ENCODE assay signal across 9 cellular contexts in the genomic region with DNA sequence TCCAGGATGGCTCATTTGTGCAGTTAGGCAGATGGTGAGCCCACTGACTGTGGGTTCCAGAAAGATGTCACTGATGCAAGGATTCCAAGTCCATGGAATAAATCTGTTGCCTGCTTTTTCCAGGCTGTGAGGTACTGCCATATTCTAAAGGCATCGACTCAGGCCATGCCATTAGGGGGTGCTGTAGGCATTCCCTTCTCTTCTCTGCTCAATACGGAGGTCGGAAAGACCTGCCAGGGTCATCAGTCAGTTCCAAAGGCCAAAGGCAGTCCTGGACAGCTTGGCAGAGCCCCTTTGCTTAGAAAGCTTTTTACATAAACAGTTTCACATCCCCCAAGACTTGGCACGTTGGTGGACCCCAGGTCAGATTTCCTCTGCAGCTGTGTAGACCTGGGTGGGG.
DNase-seq lines count a peak whose midpoint lies in the region; ATAC-seq and TF ChIP-seq lines count a peak whose summit lies in the region.
"Had no signal": no experiment of that assay in that cellular context is flagged by ENCODE, and none has a peak within 500 bp of the region (broad histone marks: within the 10 kb centered on the region; RNA-seq: fewer than 3 reads in every experiment).

No MANE protein-coding gene starts in this region.

- no peak overlapping the region for H3K4me3 Mint-ChIP-seq in nephron progenitor cell
- H3K4me3 Mint-ChIP-seq: immature natural killer cell had no signal

- H3K27ac Mint-ChIP-seq in nephron progenitor cell: no peak overlapping the region

- H3K9me3 Mint-ChIP-seq in nephron progenitor cell: no peaks in the 10 kb centered on the region
- H3K9me3 Mint-ChIP-seq: immature natural killer cell had no signal

- peak; percentile 6 for DNase-seq in activated naive CD4-positive, alpha-beta T cell treated with Interleukin-2 at 50 U/mL for 16 hours
- DNase-seq in activated naive CD4-positive, alpha-beta T cell (lab: John Stamatoyannopoulos, UW): no peak
- DNase-seq in NCI-H128 (lab: John Stamatoyannopoulos, UW; ENCODE audit: unreplicated experiment) (peak; percentile 25), fibroblast of peridontal ligament (ENCODE audit: extremely low read depth) (peak; percentile 76), nephron progenitor cell (peak; percentile 68)

- peaks cover 4% of the 10 kb centered on the region for H3K4me1 Mint-ChIP-seq in nephron progenitor cell
- H3K4me1 Mint-ChIP-seq: immature natural killer cell had no signal

- H3K27me3 Mint-ChIP-seq in nephron progenitor cell (ENCODE audit: low read depth, poor library complexity): peaks cover 28% of the 10 kb centered on the region

- ATAC-seq in HG03175 (IDR thresholded peaks at IDR 0.05; ENCODE audit: unreplicated experiment) (no peak), GM21423 (IDR thresholded peaks at IDR 0.05; ENCODE audit: unreplicated experiment) (no peak)

- peak overlapping the region; percentile 99; the same call in 1 of the 2 replicates for H3K27ac ChIP-seq in VCaP

- TF ChIP-seq CTCF in VCaP (conservative IDR thresholded peaks at IDR 0.05) (peak; percentile 55), nephron progenitor cell (IDR thresholded peaks at IDR 0.05) (peak; percentile 66)

- H3K36me3 Mint-ChIP-seq in nephron progenitor cell (ENCODE audit: low read depth): no peaks in the 10 kb centered on the region
- H3K36me3 Mint-ChIP-seq: immature natural killer cell had no signal

Comparison
In these comparisons a context has a peak if more than half of its experiments do, and no peak if none do; other contexts are left out.
1. DNase-seq: peak in activated naive CD4-positive, alpha-beta T cell treated with Interleukin-2 at 50 U/mL for 16 hours (single experiment), NCI-H128 (single experiment), fibroblast of peridontal ligament (single experiment) and nephron progenitor cell (single experiment); none in activated naive CD4-positive, alpha-beta T cell (0 of 4).